In genomic region chr1:228149341-228150020, GRCh38 we compare ENCODE assay signal across 9 cellular contexts. TPM values are rescaled to one million over a fixed set of nuclear protein-coding genes. Genes with fewer than 3 reads are reported as not detected.
DNase-seq lines count a peak whose midpoint lies in the region; ATAC-seq and TF ChIP-seq lines count a peak whose summit lies in the region.
"Had no signal": no experiment of that assay in that cellular context is flagged by ENCODE, and none has a peak within 500 bp of the region (broad histone marks: within the 10 kb centered on the region; RNA-seq: fewer than 3 reads in every experiment).

TSS of gene GJC2 (plus strand) at chr1:228149930. CDS start at chr1:228157759, 7,829 bp downstream.

- H3K27me3 ChIP-seq in ectodermal cell (ENCODE audit: control insufficient read depth, insufficient read depth, low read length, poor library complexity, severe bottlenecking) = no peaks in the 10 kb centered on the region
- H3K27me3 ChIP-seq in thymus (ENCODE audit: control insufficient read depth, insufficient read depth) = no peaks in the 10 kb centered on the region

- WGBS in ectodermal cell, 2 experiments = 55 to 56% methylated on average over 15 of the region's 15 CpGs
- 92% methylated on average over 15 of the region's 15 CpGs for WGBS in thymus

- peak within 1 kb of the TSS; percentile 40 for H3K27ac ChIP-seq in ectodermal cell (ENCODE audit: insufficient read depth, low read depth, low read length, poor library complexity, severe bottlenecking)
- H3K27ac ChIP-seq in thymus (ENCODE audit: low read depth) = peak within 1 kb of the TSS; percentile 15

- H3K9me3 ChIP-seq in ectodermal cell (ENCODE audit: control insufficient read depth, low read length) (no peaks in the 10 kb centered on the region), thymus (ENCODE audit: control insufficient read depth) (no peaks in the 10 kb centered on the region)

- DNase-seq in NCI-H524 treated with DMSO at 0.1 percent for 48 hours (lab: John Stamatoyannopoulos, UW) (peak; percentile 22), lung microvascular endothelial cell (ENCODE audit: low read depth in 2 of 2) (no peak), SIG-M5 (lab: John Stamatoyannopoulos, UW) (no peak), NCI-H774 (lab: John Stamatoyannopoulos, UW) (no peak)
- DNase-seq: NCI-H1092 treated with DMSO at 0.1 percent for 48 hours had no signal

- H3K4me1 ChIP-seq in ectodermal cell (ENCODE audit: control insufficient read depth, insufficient read depth, low read length) (peaks cover 16% of the 10 kb centered on the region), thymus (ENCODE audit: control insufficient read depth, insufficient read depth, low read length) (peaks cover 18% of the 10 kb centered on the region)

- no peak for ATAC-seq in HG02798 (IDR thresholded peaks at IDR 0.05; ENCODE audit: poor library complexity, unreplicated experiment)
- ATAC-seq in GM18505 (IDR thresholded peaks at IDR 0.05; ENCODE audit: unreplicated experiment) = no peak

- H3K36me3 ChIP-seq in ectodermal cell (ENCODE audit: control insufficient read depth, insufficient read depth, low read length) = no peaks in the 10 kb centered on the region
- peaks cover 61% of the 10 kb centered on the region for H3K36me3 ChIP-seq in thymus (ENCODE audit: control insufficient read depth, insufficient read depth)

- H3K4me3 ChIP-seq in ectodermal cell (ENCODE audit: insufficient read depth, low read depth, low read length) (no peak within 1 kb of the TSS), thymus (ENCODE audit: low read length) (no peak within 1 kb of the TSS)

- no peak for TF ChIP-seq POLR2A in GM18505 (IDR thresholded peaks at IDR 0.05; ENCODE audit: borderline replicate concordance, extremely low read depth, insufficient read depth, insufficient read length)

RNA-seq across cellular contexts. Expression of gene GJC2, which starts in this region (rescaled TPM):
- 0.63 TPM for polyA plus RNA-seq in ectodermal cell (2013, experiment 1 of 4)
- polyA plus RNA-seq in ectodermal cell (2013, experiment 2 of 4) = 0.62 TPM
- polyA plus RNA-seq in ectodermal cell (2013, experiment 3 of 4) = 0.64 TPM
- polyA plus RNA-seq in ectodermal cell (2013, experiment 4 of 4) = 0.36 TPM
- 6.5 and 18.3 TPM in 2 replicates for total RNA-seq in lung microvascular endothelial cell
- polyA plus RNA-seq in thymus = 1.2 TPM
